In genomic region chr20:32789896-32790750, GRCh38 we compare ENCODE assay signal across 1 cellular context.
TF ChIP-seq lines count a peak whose summit lies in the region.

No MANE protein-coding gene starts in this region.

TF ChIP-seq in HepG2, 621 proteins besides CTCF, POLR2A, EP300 and RAD21 (continued from another document and continues in another):
- TF ChIP-seq ZNF563 (CRISPR knock-in tag; IDR thresholded peaks at IDR 0.05) (peak; percentile 31; the same call in 1 of the 2 replicates), ONECUT2 (CRISPR knock-in tag; IDR thresholded peaks at IDR 0.05) (no peak), ZNF891 (CRISPR knock-in tag; IDR thresholded peaks at IDR 0.05) (peak; percentile 49; the same call in 1 of the 2 replicates), ZNF646 (CRISPR knock-in tag; IDR thresholded peaks at IDR 0.05) (no peak), ZNF781 (CRISPR knock-in tag; IDR thresholded peaks at IDR 0.05; ENCODE audit: borderline replicate concordance, not compliant biosample characterization) (peak; percentile 68), ERF (CRISPR knock-in tag; IDR thresholded peaks at IDR 0.05) (0 out of 2 replicates have a peak, but pooled peaks have one; percentile 28), ARID4A (CRISPR knock-in tag; IDR thresholded peaks at IDR 0.05; ENCODE audit: borderline replicate concordance) (no peak), BCL6 (CRISPR knock-in tag; IDR thresholded peaks at IDR 0.05) (0 out of 2 replicates have a peak, but pooled peaks have one; percentile 28), ZNF484 (CRISPR knock-in tag; IDR thresholded peaks at IDR 0.05; ENCODE audit: borderline replicate concordance, low read depth) (no peak), ZNF24 (IDR thresholded peaks at IDR 0.05) (no peak), ARID5B (CRISPR knock-in tag; IDR thresholded peaks at IDR 0.05) (0 out of 2 replicates have a peak, but pooled peaks have one; percentile 23), KDM3A (CRISPR knock-in tag; IDR thresholded peaks at IDR 0.05; ENCODE audit: low read depth) (no peak), SETDB1 (CRISPR knock-in tag; IDR thresholded peaks at IDR 0.05; ENCODE audit: borderline replicate concordance) (no peak), ELK4 (CRISPR knock-in tag; IDR thresholded peaks at IDR 0.05; ENCODE audit: borderline replicate concordance) (no peak), ZNF776 (CRISPR knock-in tag; IDR thresholded peaks at IDR 0.05) (no peak), CREB3 (CRISPR knock-in tag; IDR thresholded peaks at IDR 0.05) (no peak), ZNF615 (CRISPR knock-in tag; IDR thresholded peaks at IDR 0.05; ENCODE audit: borderline replicate concordance) (no peak), FOXJ3 (CRISPR knock-in tag; IDR thresholded peaks at IDR 0.05; ENCODE audit: borderline replicate concordance) (no peak), IRX3 (CRISPR knock-in tag; IDR thresholded peaks at IDR 0.05; ENCODE audit: borderline replicate concordance, low read depth) (no peak), AFF4 (CRISPR knock-in tag; IDR thresholded peaks at IDR 0.05) (no peak)
